ENCODE assay signal across 1 cellular context in genomic region chr16:89720859-89721643, GRCh38.
TF ChIP-seq lines count a peak whose summit lies in the region.

Gene VPS9D1, minus strand, starts transcription at chr16:89720898. Its CDS starts 37 bp downstream, at chr16:89720861.
Gene ZNF276, plus strand, starts transcription at chr16:89721537. Its CDS starts 104 bp downstream, at chr16:89721641.

TF ChIP-seq in IMR-90, 13 proteins besides CTCF, POLR2A, EP300 and RAD21 (continued from another document):
- TF ChIP-seq BHLHE40 (IDR thresholded peaks at IDR 0.05; ENCODE audit: low read depth, low read length) (no peak), ELK1 (IDR thresholded peaks at IDR 0.05; ENCODE audit: borderline replicate concordance, low read depth, low read length) (no peak), CHD1 (IDR thresholded peaks at IDR 0.05; ENCODE audit: low read depth, low read length) (no peak), CEBPB (IDR thresholded peaks at IDR 0.05; ENCODE audit: low read depth, low read length) (no peak), FOS (IDR thresholded peaks at IDR 0.05; ENCODE audit: low read depth, low read length) (no peak), USF2 (IDR thresholded peaks at IDR 0.05; ENCODE audit: low read depth, low read length) (peak; percentile 32; the same call in 1 of the 2 replicates), NFE2L2 (IDR thresholded peaks at IDR 0.05; ENCODE audit: low read depth, low read length) (no peak), RFX5 (IDR thresholded peaks at IDR 0.05; ENCODE audit: low read depth, low read length) (no peak), RCOR1 (IDR thresholded peaks at IDR 0.05; ENCODE audit: insufficient replicate concordance, low read length) (no peak)
